ENCODE assay signal across 3 cellular contexts in the genomic region with DNA sequence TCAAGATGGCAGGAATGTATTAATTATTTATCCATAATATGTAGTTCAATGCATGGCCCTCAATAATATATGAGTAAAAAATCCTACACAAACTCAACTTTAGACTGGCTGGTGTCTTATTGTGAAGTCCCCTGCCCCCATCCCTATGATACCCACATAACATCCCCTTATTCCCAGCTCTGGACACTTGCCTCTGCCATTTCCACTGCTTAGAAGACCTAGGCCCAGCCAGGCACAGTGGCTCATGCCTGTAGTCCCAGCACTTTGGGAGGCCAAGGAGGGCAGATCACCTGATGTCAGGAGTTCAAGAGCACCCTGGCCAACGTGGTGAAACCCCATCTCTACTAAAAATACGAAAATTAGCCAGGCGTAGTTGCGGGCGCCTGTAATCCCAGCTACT.
TF ChIP-seq lines count a peak whose summit lies in the region.

No MANE protein-coding gene starts in this region.

TF ChIP-seq in GM23338, 12 proteins besides CTCF, POLR2A, EP300 and RAD21:
- TF ChIP-seq POLR2AphosphoS5 (IDR thresholded peaks at IDR 0.05; ENCODE audit: low read depth) (peak; percentile 69), ZNF331 (CRISPR knock-in tag; IDR thresholded peaks at IDR 0.05; ENCODE audit: low read depth) (no peak)

TF ChIP-seq in WTC11, 78 proteins besides CTCF, POLR2A, EP300 and RAD21 (continues in another document):
- TF ChIP-seq CREM (CRISPR knock-in tag; IDR thresholded peaks at IDR 0.05) = no peak
- TF ChIP-seq ZNF423 (CRISPR knock-in tag; IDR thresholded peaks at IDR 0.05) = no peak
- no peak for TF ChIP-seq ELF4 (CRISPR knock-in tag; IDR thresholded peaks at IDR 0.05; ENCODE audit: low read depth)
- TF ChIP-seq RORB (CRISPR knock-in tag; IDR thresholded peaks at IDR 0.05) = no peak
- TF ChIP-seq OVOL2 (CRISPR knock-in tag; IDR thresholded peaks at IDR 0.05; ENCODE audit: borderline replicate concordance) = no peak
- TF ChIP-seq ETV6 (CRISPR knock-in tag; IDR thresholded peaks at IDR 0.05) = no peak
- TF ChIP-seq, protein P1, sequence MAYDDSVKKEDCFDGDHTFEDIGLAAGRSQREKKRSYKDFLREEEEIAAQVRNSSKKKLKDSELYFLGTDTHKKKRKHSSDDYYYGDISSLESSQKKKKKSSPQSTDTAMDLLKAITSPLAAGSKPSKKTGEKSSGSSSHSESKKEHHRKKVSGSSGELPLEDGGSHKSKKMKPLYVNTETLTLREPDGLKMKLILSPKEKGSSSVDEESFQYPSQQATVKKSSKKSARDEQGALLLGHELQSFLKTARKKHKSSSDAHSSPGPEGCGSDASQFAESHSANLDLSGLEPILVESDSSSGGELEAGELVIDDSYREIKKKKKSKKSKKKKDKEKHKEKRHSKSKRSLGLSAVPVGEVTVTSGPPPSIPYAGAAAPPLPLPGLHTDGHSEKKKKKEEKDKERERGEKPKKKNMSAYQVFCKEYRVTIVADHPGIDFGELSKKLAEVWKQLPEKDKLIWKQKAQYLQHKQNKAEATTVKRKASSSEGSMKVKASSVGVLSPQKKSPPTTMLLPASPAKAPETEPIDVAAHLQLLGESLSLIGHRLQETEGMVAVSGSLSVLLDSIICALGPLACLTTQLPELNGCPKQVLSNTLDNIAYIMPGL (CRISPR knock-in tag; IDR thresholded peaks at IDR 0.05) = no peak
- TF ChIP-seq NR1H2 (CRISPR knock-in tag; IDR thresholded peaks at IDR 0.05) = no peak
- TF ChIP-seq, protein P2, sequence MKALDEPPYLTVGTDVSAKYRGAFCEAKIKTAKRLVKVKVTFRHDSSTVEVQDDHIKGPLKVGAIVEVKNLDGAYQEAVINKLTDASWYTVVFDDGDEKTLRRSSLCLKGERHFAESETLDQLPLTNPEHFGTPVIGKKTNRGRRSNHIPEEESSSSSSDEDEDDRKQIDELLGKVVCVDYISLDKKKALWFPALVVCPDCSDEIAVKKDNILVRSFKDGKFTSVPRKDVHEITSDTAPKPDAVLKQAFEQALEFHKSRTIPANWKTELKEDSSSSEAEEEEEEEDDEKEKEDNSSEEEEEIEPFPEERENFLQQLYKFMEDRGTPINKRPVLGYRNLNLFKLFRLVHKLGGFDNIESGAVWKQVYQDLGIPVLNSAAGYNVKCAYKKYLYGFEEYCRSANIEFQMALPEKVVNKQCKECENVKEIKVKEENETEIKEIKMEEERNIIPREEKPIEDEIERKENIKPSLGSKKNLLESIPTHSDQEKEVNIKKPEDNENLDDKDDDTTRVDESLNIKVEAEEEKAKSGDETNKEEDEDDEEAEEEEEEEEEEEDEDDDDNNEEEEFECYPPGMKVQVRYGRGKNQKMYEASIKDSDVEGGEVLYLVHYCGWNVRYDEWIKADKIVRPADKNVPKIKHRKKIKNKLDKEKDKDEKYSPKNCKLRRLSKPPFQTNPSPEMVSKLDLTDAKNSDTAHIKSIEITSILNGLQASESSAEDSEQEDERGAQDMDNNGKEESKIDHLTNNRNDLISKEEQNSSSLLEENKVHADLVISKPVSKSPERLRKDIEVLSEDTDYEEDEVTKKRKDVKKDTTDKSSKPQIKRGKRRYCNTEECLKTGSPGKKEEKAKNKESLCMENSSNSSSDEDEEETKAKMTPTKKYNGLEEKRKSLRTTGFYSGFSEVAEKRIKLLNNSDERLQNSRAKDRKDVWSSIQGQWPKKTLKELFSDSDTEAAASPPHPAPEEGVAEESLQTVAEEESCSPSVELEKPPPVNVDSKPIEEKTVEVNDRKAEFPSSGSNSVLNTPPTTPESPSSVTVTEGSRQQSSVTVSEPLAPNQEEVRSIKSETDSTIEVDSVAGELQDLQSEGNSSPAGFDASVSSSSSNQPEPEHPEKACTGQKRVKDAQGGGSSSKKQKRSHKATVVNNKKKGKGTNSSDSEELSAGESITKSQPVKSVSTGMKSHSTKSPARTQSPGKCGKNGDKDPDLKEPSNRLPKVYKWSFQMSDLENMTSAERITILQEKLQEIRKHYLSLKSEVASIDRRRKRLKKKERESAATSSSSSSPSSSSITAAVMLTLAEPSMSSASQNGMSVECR (CRISPR knock-in tag; IDR thresholded peaks at IDR 0.05; ENCODE audit: borderline replicate concordance) = no peak
- no peak for TF ChIP-seq CREB1 (CRISPR knock-in tag; IDR thresholded peaks at IDR 0.05)
- TF ChIP-seq FOXJ3 (CRISPR knock-in tag; IDR thresholded peaks at IDR 0.05; ENCODE audit: borderline replicate concordance) = no peak
- TF ChIP-seq, protein P3, sequence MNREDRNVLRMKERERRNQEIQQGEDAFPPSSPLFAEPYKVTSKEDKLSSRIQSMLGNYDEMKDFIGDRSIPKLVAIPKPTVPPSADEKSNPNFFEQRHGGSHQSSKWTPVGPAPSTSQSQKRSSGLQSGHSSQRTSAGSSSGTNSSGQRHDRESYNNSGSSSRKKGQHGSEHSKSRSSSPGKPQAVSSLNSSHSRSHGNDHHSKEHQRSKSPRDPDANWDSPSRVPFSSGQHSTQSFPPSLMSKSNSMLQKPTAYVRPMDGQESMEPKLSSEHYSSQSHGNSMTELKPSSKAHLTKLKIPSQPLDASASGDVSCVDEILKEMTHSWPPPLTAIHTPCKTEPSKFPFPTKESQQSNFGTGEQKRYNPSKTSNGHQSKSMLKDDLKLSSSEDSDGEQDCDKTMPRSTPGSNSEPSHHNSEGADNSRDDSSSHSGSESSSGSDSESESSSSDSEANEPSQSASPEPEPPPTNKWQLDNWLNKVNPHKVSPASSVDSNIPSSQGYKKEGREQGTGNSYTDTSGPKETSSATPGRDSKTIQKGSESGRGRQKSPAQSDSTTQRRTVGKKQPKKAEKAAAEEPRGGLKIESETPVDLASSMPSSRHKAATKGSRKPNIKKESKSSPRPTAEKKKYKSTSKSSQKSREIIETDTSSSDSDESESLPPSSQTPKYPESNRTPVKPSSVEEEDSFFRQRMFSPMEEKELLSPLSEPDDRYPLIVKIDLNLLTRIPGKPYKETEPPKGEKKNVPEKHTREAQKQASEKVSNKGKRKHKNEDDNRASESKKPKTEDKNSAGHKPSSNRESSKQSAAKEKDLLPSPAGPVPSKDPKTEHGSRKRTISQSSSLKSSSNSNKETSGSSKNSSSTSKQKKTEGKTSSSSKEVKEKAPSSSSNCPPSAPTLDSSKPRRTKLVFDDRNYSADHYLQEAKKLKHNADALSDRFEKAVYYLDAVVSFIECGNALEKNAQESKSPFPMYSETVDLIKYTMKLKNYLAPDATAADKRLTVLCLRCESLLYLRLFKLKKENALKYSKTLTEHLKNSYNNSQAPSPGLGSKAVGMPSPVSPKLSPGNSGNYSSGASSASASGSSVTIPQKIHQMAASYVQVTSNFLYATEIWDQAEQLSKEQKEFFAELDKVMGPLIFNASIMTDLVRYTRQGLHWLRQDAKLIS (CRISPR knock-in tag; IDR thresholded peaks at IDR 0.05; ENCODE audit: borderline replicate concordance) = no peak

TF ChIP-seq in H1, 55 proteins besides CTCF, POLR2A, EP300 and RAD21:
- TF ChIP-seq POLR2AphosphoS5 (IDR thresholded peaks at IDR 0.05; ENCODE audit: low read depth, low read length) = peak; percentile 82
- no peak for TF ChIP-seq GTF2F1 (IDR thresholded peaks at IDR 0.05; ENCODE audit: borderline replicate concordance, low read depth, low read length)
